Comparison of ENCODE assay signal across 1 cellular context in the genomic region with DNA sequence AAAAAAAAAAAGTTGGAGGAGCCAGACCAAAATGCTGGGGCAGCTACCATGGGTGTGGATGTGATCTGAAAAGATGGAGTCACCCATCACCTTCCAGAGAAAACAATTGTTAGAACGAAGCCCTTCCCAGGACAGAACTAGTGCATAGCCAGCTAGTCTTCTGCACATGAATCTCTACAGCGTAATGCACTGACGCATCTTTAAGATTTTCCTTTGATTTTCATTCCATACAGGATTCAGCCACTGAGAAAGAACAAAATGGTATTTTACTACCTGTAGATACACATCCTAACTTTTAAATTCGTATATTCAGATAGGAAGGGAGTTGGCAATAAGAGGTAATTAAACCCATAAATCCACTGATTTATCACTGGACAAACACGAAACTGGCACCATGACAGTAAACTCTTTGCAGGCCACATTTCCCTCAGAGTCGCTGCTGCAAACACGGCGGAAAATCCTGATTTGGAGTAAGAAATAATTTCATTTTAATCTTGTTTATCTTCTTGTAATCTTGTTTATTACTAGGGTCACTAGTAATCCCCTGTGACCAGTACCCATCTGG.
TF ChIP-seq lines count a peak whose summit lies in the region.

No MANE protein-coding gene starts in this region.

TF ChIP-seq in HEK293, 187 proteins besides CTCF, POLR2A, EP300 and RAD21 (continued from another document):
- TF ChIP-seq, protein P1, sequence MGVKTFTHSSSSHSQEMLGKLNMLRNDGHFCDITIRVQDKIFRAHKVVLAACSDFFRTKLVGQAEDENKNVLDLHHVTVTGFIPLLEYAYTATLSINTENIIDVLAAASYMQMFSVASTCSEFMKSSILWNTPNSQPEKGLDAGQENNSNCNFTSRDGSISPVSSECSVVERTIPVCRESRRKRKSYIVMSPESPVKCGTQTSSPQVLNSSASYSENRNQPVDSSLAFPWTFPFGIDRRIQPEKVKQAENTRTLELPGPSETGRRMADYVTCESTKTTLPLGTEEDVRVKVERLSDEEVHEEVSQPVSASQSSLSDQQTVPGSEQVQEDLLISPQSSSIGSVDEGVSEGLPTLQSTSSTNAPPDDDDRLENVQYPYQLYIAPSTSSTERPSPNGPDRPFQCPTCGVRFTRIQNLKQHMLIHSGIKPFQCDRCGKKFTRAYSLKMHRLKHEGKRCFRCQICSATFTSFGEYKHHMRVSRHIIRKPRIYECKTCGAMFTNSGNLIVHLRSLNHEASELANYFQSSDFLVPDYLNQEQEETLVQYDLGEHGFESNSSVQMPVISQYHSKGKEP (tag by site-specific recombination; IDR thresholded peaks at IDR 0.05), result peak; percentile 71
- TF ChIP-seq ZNF37A (tag by site-specific recombination; IDR thresholded peaks at IDR 0.05) (no peak), ZNF843 (tag by site-specific recombination; IDR thresholded peaks at IDR 0.05) (peak; percentile 26; the same call in 1 of the 2 replicates), ZNF521 (tag by site-specific recombination; IDR thresholded peaks at IDR 0.05) (no peak), KLF1 (tag by site-specific recombination; IDR thresholded peaks at IDR 0.05) (peak; percentile 19; the same call in 1 of the 2 replicates), FEZF1 (tag by site-specific recombination; IDR thresholded peaks at IDR 0.05) (peak; percentile 70)
- TF ChIP-seq, protein P2, sequence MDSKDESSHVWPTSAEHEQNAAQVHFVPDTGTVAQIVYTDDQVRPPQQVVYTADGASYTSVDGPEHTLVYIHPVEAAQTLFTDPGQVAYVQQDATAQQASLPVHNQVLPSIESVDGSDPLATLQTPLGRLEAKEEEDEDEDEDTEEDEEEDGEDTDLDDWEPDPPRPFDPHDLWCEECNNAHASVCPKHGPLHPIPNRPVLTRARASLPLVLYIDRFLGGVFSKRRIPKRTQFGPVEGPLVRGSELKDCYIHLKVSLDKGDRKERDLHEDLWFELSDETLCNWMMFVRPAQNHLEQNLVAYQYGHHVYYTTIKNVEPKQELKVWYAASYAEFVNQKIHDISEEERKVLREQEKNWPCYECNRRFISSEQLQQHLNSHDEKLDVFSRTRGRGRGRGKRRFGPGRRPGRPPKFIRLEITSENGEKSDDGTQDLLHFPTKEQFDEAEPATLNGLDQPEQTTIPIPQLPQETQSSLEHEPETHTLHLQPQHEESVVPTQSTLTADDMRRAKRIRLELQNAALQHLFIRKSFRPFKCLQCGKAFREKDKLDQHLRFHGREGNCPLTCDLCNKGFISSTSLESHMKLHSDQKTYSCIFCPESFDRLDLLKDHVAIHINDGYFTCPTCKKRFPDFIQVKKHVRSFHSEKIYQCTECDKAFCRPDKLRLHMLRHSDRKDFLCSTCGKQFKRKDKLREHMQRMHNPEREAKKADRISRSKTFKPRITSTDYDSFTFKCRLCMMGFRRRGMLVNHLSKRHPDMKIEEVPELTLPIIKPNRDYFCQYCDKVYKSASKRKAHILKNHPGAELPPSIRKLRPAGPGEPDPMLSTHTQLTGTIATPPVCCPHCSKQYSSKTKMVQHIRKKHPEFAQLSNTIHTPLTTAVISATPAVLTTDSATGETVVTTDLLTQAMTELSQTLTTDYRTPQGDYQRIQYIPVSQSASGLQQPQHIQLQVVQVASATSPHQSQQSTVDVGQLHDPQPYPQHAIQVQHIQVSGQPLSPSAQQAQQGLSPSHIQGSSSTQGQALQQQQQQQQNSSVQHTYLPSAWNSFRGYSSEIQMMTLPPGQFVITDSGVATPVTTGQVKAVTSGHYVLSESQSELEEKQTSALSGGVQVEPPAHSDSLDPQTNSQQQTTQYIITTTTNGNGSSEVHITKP (tag by site-specific recombination; IDR thresholded peaks at IDR 0.05), result 0 out of 2 replicates have a peak, but pooled peaks have one; percentile 14
